ENCODE assay signal across 26 cellular contexts in genomic region chr20:18992418-18992817, GRCh38.
"Had no signal": no experiment of that assay in that cellular context is flagged by ENCODE, and none has a peak within 500 bp of the region (broad histone marks: within the 10 kb centered on the region; RNA-seq: fewer than 3 reads in every experiment).

No MANE protein-coding gene starts in this region.

- ATAC-seq: gastrocnemius medialis; left cardiac atrium; left ventricle myocardium superior; sciatic nerve; stimulated activated naive B cell treated with anti-CD40 and anti-IgM and Interleukin-4, amounts not matched to agents 10 μg/mL and 1 μg/mL and 100 μg/mL, for 72 hours; stimulated activated naive CD8-positive, alpha-beta T cell treated with anti-CD3 and anti-CD28 coated beads, Interleukin-15, amount 100 ng/mL, for 72 hours; upper lobe of right lung had no signal

- H3K27me3 ChIP-seq: esophagus muscularis mucosa, gastrocnemius medialis, testis, tibial nerve, upper lobe of right lung, vagina had no signal

- H3K36me3 Mint-ChIP-seq: immature natural killer cell; stimulated activated naive B cell treated with anti-CD40 and anti-IgM and Interleukin-4, amounts not matched to agents 10 μg/mL and 1 μg/mL and 100 μg/mL, for 72 hours had no signal

- H3K27ac ChIP-seq: epithelial cell of prostate, esophagus muscularis mucosa, gastrocnemius medialis, parathyroid adenoma, prostate gland, testis, tibial nerve, upper lobe of right lung had no signal

- H3K27ac Mint-ChIP-seq: immature natural killer cell; stimulated activated naive B cell treated with anti-CD40 and anti-IgM and Interleukin-4, amounts not matched to agents 10 μg/mL and 1 μg/mL and 100 μg/mL, for 72 hours; stimulated activated naive CD8-positive, alpha-beta T cell treated with anti-CD3 and anti-CD28 coated beads, Interleukin-15, amount 100 ng/mL, for 72 hours had no signal

- H3K4me1 Mint-ChIP-seq: immature natural killer cell; naive B cell; stimulated activated naive B cell treated with anti-CD40 and anti-IgM and Interleukin-4, amounts not matched to agents 10 μg/mL and 1 μg/mL and 100 μg/mL, for 72 hours; stimulated activated naive CD8-positive, alpha-beta T cell treated with anti-CD3 and anti-CD28 coated beads, Interleukin-15, amount 100 ng/mL, for 72 hours had no signal

- H3K9me3 Mint-ChIP-seq: stimulated activated naive CD8-positive, alpha-beta T cell treated with anti-CD3 and anti-CD28 coated beads, Interleukin-15, amount 100 ng/mL, for 72 hours had no signal

- FAIRE-seq: kidney had no signal

- DNase-seq: effector memory CD4-positive, alpha-beta T cell; gastrocnemius medialis; glutamatergic neuron; immature natural killer cell; kidney; left cardiac atrium; left ventricle myocardium superior; mesenchymal stem cell; midbrain; naive B cell; retina; stimulated activated CD4-positive, alpha-beta T cell treated with anti-CD3 and anti-CD28 coated beads, Interleukin-2, amount 100 ng/mL, for 24 hours; stimulated activated CD4-positive, alpha-beta T cell treated with anti-CD3 and anti-CD28 coated beads, Interleukin-4, amount 100 ng/mL, for 4 hours; stimulated activated naive B cell treated with anti-CD40 and anti-IgM and Interleukin-4, amounts not matched to agents 10 μg/mL and 1 μg/mL and 100 μg/mL, for 72 hours; stimulated activated naive CD8-positive, alpha-beta T cell treated with anti-CD3 and anti-CD28 coated beads, Interleukin-15, amount 100 ng/mL, for 72 hours; testis; upper lobe of right lung had no signal

- H3K9me3 ChIP-seq: esophagus muscularis mucosa, gastrocnemius medialis, prostate gland, testis, tibial nerve, upper lobe of right lung, vagina had no signal

- H3K36me3 ChIP-seq: esophagus muscularis mucosa, gastrocnemius medialis, prostate gland, tibial nerve, upper lobe of right lung, vagina had no signal

- H3K9ac ChIP-seq: parathyroid adenoma had no signal

- H3K4me1 ChIP-seq: gastrocnemius medialis, prostate gland, tibial nerve had no signal

- H3K27me3 Mint-ChIP-seq: stimulated activated naive CD8-positive, alpha-beta T cell treated with anti-CD3 and anti-CD28 coated beads, Interleukin-15, amount 100 ng/mL, for 72 hours had no signal

- H3K4me3 ChIP-seq: esophagus muscularis mucosa, gastrocnemius medialis, lung, prostate gland, testis, tibial nerve, upper lobe of right lung, vagina had no signal

- H3K4me3 Mint-ChIP-seq: immature natural killer cell; naive B cell; nephron; stimulated activated naive B cell treated with anti-CD40 and anti-IgM and Interleukin-4, amounts not matched to agents 10 μg/mL and 1 μg/mL and 100 μg/mL, for 72 hours; stimulated activated naive CD8-positive, alpha-beta T cell treated with anti-CD3 and anti-CD28 coated beads, Interleukin-15, amount 100 ng/mL, for 72 hours had no signal
